ENCODE assay signal across 8 cellular contexts in genomic region chr6:19024737-19025136, GRCh38.
DNase-seq lines count a peak whose midpoint lies in the region; ATAC-seq and TF ChIP-seq lines count a peak whose summit lies in the region.

No MANE protein-coding gene starts in this region.

- CTCF ChIA-PET in BJ (lab: Yijun Ruan, JAX), result interaction anchor here (1.3 to 1.7 kb wide), 3 partner anchors 11 to 827 kb away, joined by 3 to 9 read pairs (median 3); no protein-coding TSS in a partner anchor
- CTCF ChIA-PET in activated naive CD4-positive, alpha-beta T cell treated with anti-CD3 and anti-CD28 coated beads for 36 hours (lab: Charles Lee), result interaction anchor here (0.6 kb wide), 1 partner anchor 607 kb away, joined by 3 read pairs; no protein-coding TSS in a partner anchor

- POLR2A ChIA-PET in BJ (lab: Charles Lee), result no interaction called here

- no peak overlapping the region for H3K4me3 Mint-ChIP-seq in activated naive CD4-positive, alpha-beta T cell treated with anti-CD3 and anti-CD28 coated beads for 36 hours

- H3K4me3 ChIP-seq in BJ (ENCODE audit: low read depth, low read length) (no peak overlapping the region), RWPE2 (ENCODE audit: severe bottlenecking) (no peak overlapping the region), aorta (ENCODE audit: low read length in 2 of 2) (no peak overlapping the region)

- 17 to 26% methylated on average over 4 of the region's 4 CpGs for WGBS in aorta, 2 donors

- ATAC-seq in RWPE2 (ENCODE audit: low read depth) (peak; percentile 74), left ventricle myocardium superior (peak; percentile 71), aorta (ENCODE audit: low FRiP score) (peak; percentile 67)

- H3K27ac ChIP-seq in RWPE2 (ENCODE audit: poor library complexity, severe bottlenecking) (no peak overlapping the region), aorta (ENCODE audit: low read depth in 1 of 2, low read length in 2 of 2) (no peak overlapping the region)

- H3K4me1 Mint-ChIP-seq in activated naive CD4-positive, alpha-beta T cell treated with anti-CD3 and anti-CD28 coated beads for 36 hours (ENCODE audit: low read depth), result no peaks in the 10 kb centered on the region

- no peaks in the 10 kb centered on the region for H3K9me3 ChIP-seq in RWPE2 (ENCODE audit: severe bottlenecking)
- no peaks in the 10 kb centered on the region for H3K9me3 ChIP-seq in aorta (ENCODE audit: control insufficient read depth, low read length)

- TF ChIP-seq CTCF in BJ (IDR thresholded peaks at IDR 0.05; ENCODE audit: insufficient read depth, low read depth, low read length) (peak; percentile 36; the same call in 1 of the 2 replicates), RWPE2 (IDR thresholded peaks at IDR 0.05; ENCODE audit: poor library complexity, severe bottlenecking) (peak; percentile 72)

- DNase-seq in BJ (ENCODE audit: low read depth) (no peak), HuH-7 (ENCODE audit: low spot score) (peak; percentile 1), RWPE2 (ENCODE audit: low spot score) (no peak), left ventricle myocardium superior (no peak), aorta (no peak)
- no peak for DNase-seq in effector CD8-positive, alpha-beta T cell (lab: John Stamatoyannopoulos, UW)
- DNase-seq in activated naive CD4-positive, alpha-beta T cell treated with anti-CD3 and anti-CD28 coated beads for 36 hours, result no peak
- no peak for DNase-seq in stimulated activated CD4-positive, alpha-beta T cell treated with anti-CD3 and anti-CD28 coated beads, Interleukin-4, amount 100 ng/mL, for 24 hours

- intact Hi-C loops in left ventricle myocardium superior (cut with micrococcal nuclease), result loop anchor here (5.0 kb wide), 1 partner anchor 188 kb away; no protein-coding TSS in a partner anchor
- intact Hi-C loops in aorta (cut with DNase I), result loop anchor here (2.0 kb wide), 2 partner anchors 826 to 828 kb away; no protein-coding TSS in a partner anchor
- intact Hi-C loops in activated naive CD4-positive, alpha-beta T cell treated with anti-CD3 and anti-CD28 coated beads for 36 hours (cut with micrococcal nuclease), result no loop called here

- H3K27me3 ChIP-seq in BJ (ENCODE audit: control insufficient read depth, insufficient read depth, low read length) (no peaks in the 10 kb centered on the region), RWPE2 (ENCODE audit: insufficient read depth, poor library complexity, severe bottlenecking) (peaks cover 7% of the 10 kb centered on the region), aorta (ENCODE audit: control insufficient read depth in 1 of 2, insufficient read depth in 2 of 2, low read length in 1 of 2) (no peaks in the 10 kb centered on the region)

- H3K36me3 Mint-ChIP-seq in activated naive CD4-positive, alpha-beta T cell treated with anti-CD3 and anti-CD28 coated beads for 36 hours (ENCODE audit: low read depth), result no peaks in the 10 kb centered on the region

- H3K27ac Mint-ChIP-seq in activated naive CD4-positive, alpha-beta T cell treated with anti-CD3 and anti-CD28 coated beads for 36 hours, result no peak overlapping the region

- H3K27me3 Mint-ChIP-seq in activated naive CD4-positive, alpha-beta T cell treated with anti-CD3 and anti-CD28 coated beads for 36 hours (ENCODE audit: low read depth), result no peaks in the 10 kb centered on the region

- H3K4me1 ChIP-seq in RWPE2 (ENCODE audit: insufficient read depth, poor library complexity, severe bottlenecking) (no peaks in the 10 kb centered on the region), aorta (ENCODE audit: control insufficient read depth in 1 of 2, insufficient read depth in 2 of 2, low read length in 2 of 2) (peaks cover 0 to 5% of the 10 kb centered on the region in 2 donors)

- H3K36me3 ChIP-seq in BJ (ENCODE audit: control insufficient read depth, insufficient read depth, low read length) (no peaks in the 10 kb centered on the region), RWPE2 (ENCODE audit: low read depth) (no peaks in the 10 kb centered on the region), aorta (ENCODE audit: control insufficient read depth in 1 of 2, insufficient read depth in 2 of 2, low read length in 1 of 2) (no peaks in the 10 kb centered on the region)

- H3K9me3 Mint-ChIP-seq in activated naive CD4-positive, alpha-beta T cell treated with anti-CD3 and anti-CD28 coated beads for 36 hours, result peaks cover 2% of the 10 kb centered on the region
